Comparison of ENCODE assay signal across 22 cellular contexts in the genomic region with DNA sequence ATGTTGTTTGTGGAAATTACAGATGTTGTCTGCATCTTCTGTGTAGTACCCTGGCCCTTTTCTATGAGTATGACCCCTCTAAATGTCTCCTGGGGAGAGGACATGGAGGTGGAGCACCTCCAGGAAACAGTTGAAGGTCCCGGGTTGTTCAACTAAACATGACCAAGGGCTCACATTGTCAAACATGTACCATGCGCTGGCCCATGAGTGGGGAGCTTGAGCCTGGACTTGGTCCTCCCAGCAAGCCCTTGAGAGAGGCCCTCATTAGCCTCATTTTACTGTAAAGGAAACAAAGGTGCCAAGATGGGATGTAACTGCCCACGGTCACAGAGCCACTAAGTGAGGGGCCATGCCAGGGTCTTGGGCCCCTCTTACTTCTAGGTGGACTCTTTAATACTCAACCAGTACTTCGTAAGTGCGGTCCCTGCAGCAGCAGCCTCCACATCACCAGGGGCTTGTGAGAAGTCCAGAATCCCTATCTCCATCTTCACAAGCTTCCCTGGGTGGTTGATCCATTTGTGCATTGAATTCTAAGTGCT. TPM values are rescaled to one million over a fixed set of nuclear protein-coding genes. Genes with fewer than 3 reads are reported as not detected.
DNase-seq lines count a peak whose midpoint lies in the region; ATAC-seq and TF ChIP-seq lines count a peak whose summit lies in the region.
"Had no signal": no experiment of that assay in that cellular context is flagged by ENCODE, and none has a peak within 500 bp of the region (broad histone marks: within the 10 kb centered on the region; RNA-seq: fewer than 3 reads in every experiment).

No MANE protein-coding gene starts in this region.

- H3K4me1 ChIP-seq in heart right ventricle (peaks cover 0 to 8% (median 0%) of the 10 kb centered on the region in 9 donors), stomach (no peaks in the 10 kb centered on the region)
- H3K4me1 ChIP-seq: BE2C, HAP-1 had no signal

- intact Hi-C loops in cardiac septum (cut with DNase I), result no loop called here
- intact Hi-C loops in heart right ventricle (cut with DNase I), result no loop called here
- intact Hi-C loops in dendritic cell treated with granulocyte-macrophage colony-stimulating factor and Interleukin-4, amounts not matched to agents 40 ng/mL and 50 ng/mL, for 4 days (cut with micrococcal nuclease), result no loop called here
- intact Hi-C loops in stomach (cut with DNase I; ENCODE audit: low total_unique reads), result no loop called here

- no peak overlapping the region for H3K27ac ChIP-seq in heart right ventricle
- H3K27ac ChIP-seq in stomach, result no peak overlapping the region
- H3K27ac ChIP-seq: GM23248 had no signal

- peaks cover 6% of the 10 kb centered on the region for H3K9me3 Mint-ChIP-seq in dendritic cell treated with granulocyte-macrophage colony-stimulating factor and Interleukin-4, amounts not matched to agents 40 ng/mL and 50 ng/mL, for 4 days

- H3K36me3 ChIP-seq in heart right ventricle (peaks cover 0 to 14% (median 0%) of the 10 kb centered on the region in 9 donors), stomach (no peaks in the 10 kb centered on the region)
- H3K36me3 ChIP-seq: BE2C, HAP-1 had no signal

- TF ChIP-seq CTCF in heart right ventricle (IDR thresholded peaks at IDR 0.05) (no peak), stomach (IDR thresholded peaks at IDR 0.05) (no peak)

- no peak for TF ChIP-seq EP300 in stomach (IDR thresholded peaks at IDR 0.05)

- ATAC-seq in heart right ventricle (no peak), GM21619 (IDR thresholded peaks at IDR 0.05; ENCODE audit: unreplicated experiment) (no peak)
- no peak for ATAC-seq in activated CD4-positive, CD25-positive, alpha-beta regulatory T cell treated with anti-CD3 and anti-CD28 coated beads, Interleukin-2, amount 50 U/mL, for 24 hours
- ATAC-seq: GM12878, HepG2 had no signal

- H3K27me3 Mint-ChIP-seq in dendritic cell treated with granulocyte-macrophage colony-stimulating factor and Interleukin-4, amounts not matched to agents 40 ng/mL and 50 ng/mL, for 4 days, result peaks cover 65% of the 10 kb centered on the region

- H3K36me3 Mint-ChIP-seq in dendritic cell treated with granulocyte-macrophage colony-stimulating factor and Interleukin-4, amounts not matched to agents 40 ng/mL and 50 ng/mL, for 4 days (ENCODE audit: low read depth), result no peaks in the 10 kb centered on the region
- H3K36me3 Mint-ChIP-seq: CD4-positive, CD25-positive, alpha-beta regulatory T cell had no signal

- H3K9me3 ChIP-seq in heart right ventricle (peaks cover 0 to 1% (median 0%) of the 10 kb centered on the region in 11 donors), stomach (no peaks in the 10 kb centered on the region)
- H3K9me3 ChIP-seq: BE2C, HAP-1 had no signal

- no peak for TF ChIP-seq POLR2A in stomach (IDR thresholded peaks at IDR 0.05)

- H3K4me1 Mint-ChIP-seq in dendritic cell treated with granulocyte-macrophage colony-stimulating factor and Interleukin-4, amounts not matched to agents 40 ng/mL and 50 ng/mL, for 4 days (ENCODE audit: low read depth), result peaks cover 37% of the 10 kb centered on the region

- peak overlapping the region; percentile 33 for H3K27ac Mint-ChIP-seq in dendritic cell treated with granulocyte-macrophage colony-stimulating factor and Interleukin-4, amounts not matched to agents 40 ng/mL and 50 ng/mL, for 4 days
- H3K27ac Mint-ChIP-seq: CD8-positive, alpha-beta memory T cell had no signal

- H3K27me3 ChIP-seq in heart right ventricle (no peaks in the 10 kb centered on the region), stomach (no peaks in the 10 kb centered on the region)
- H3K27me3 ChIP-seq: BE2C had no signal

- WGBS in heart right ventricle, 2 donors, result 92 to 97% methylated on average over 5 of the region's 5 CpGs
- 86 to 95% (median 91%) methylated on average over 4 to 5 of the region's 5 CpGs for WGBS in stomach, 5 donors

- H3K4me3 ChIP-seq in heart right ventricle, result no peak overlapping the region
- no peak overlapping the region for H3K4me3 ChIP-seq in stomach
- H3K4me3 ChIP-seq: GM12878, GM23248, HAP-1 had no signal

- no peak overlapping the region for H3K4me3 Mint-ChIP-seq in dendritic cell treated with granulocyte-macrophage colony-stimulating factor and Interleukin-4, amounts not matched to agents 40 ng/mL and 50 ng/mL, for 4 days
- H3K4me3 Mint-ChIP-seq: CD4-positive, CD25-positive, alpha-beta regulatory T cell; CD8-positive, alpha-beta memory T cell had no signal

- DNase-seq in cardiac septum (ENCODE audit: low spot score), result peak; percentile 38
- no peak for DNase-seq in heart right ventricle
- peak; percentile 11 for DNase-seq in stomach
- DNase-seq: ACHN; BE2C; C1 segment of cervical spinal cord; CD4-positive, CD25-positive, alpha-beta regulatory T cell; CD8-positive, alpha-beta memory T cell; COR-L47; DMS 273 treated with DMSO at 0.1 percent for 48 hours; DMS53; DND-41; EL; GM23248 had no signal

RNA-seq across cellular contexts. Expression of gene C10orf71, which starts 31.2 kb away (rescaled TPM):
- total RNA-seq in cardiac septum (163 TPM), heart right ventricle (100 to 1,000 TPM in 9 of 10 donors, 10 to 100 TPM in 1; 56.0 to 225 (median 180) TPM), stomach (under 1 TPM in 1 of 5 donors, not detected in 4; 0.18 TPM)
- polyA plus RNA-seq in heart right ventricle (10 to 100 TPM in 1 of 2 donors, 1 to 10 TPM in 1; 3.6 to 23.0 TPM), stomach (not detected)
- total RNA-seq: CD4-positive, CD25-positive, alpha-beta regulatory T cell; CD8-positive, alpha-beta memory T cell; G401; GM12878; GM23248; H4; HepG2 had no signal
- polyA plus RNA-seq: CD4-positive, CD25-positive, alpha-beta regulatory T cell; CD8-positive, alpha-beta memory T cell; GM12878; GM23248; HepG2 had no signal

Comparison
In these comparisons a context has a peak if more than half of its experiments do, and no peak if none do; other contexts are left out.
1. DNase-seq: peak in cardiac septum (single experiment) and stomach (single experiment); none in heart right ventricle (0 of 2).
2. RNA of gene C10orf71, which starts 31.2 kb away (total RNA-seq): 56.0 to 225 TPM in heart right ventricle and 163 TPM in cardiac septum (single experiment); 0.18 TPM in stomach; every median in the first group is over 10 times any median in the second.